Comparison of ENCODE assay signal across 1 cellular context in the genomic region with DNA sequence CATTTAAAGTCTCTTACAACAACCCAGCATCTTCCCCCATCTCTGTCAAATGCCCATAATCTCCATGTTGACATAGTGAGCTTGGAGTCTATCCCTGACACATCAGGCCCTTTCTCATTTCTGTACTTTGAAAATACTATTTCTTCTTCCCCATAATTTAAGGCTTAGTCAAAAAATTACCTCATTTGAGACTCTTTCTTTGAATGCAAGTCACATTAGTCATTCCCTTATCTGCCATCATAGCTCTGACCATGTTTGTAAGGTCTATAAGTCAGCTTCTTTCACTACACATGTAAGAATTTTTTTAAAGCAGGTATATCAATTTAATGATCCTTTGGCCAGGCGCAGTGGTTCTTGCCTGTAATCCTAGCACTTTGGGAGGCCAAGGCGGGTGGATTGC.
TF ChIP-seq lines count a peak whose summit lies in the region.

No MANE protein-coding gene starts in this region.

TF ChIP-seq in IMR-90, 13 proteins besides CTCF, POLR2A, EP300 and RAD21:
- peak; percentile 34; the same call in 1 of the 2 replicates for TF ChIP-seq FOS (IDR thresholded peaks at IDR 0.05; ENCODE audit: low read depth, low read length)
- no peak for TF ChIP-seq SMC3 (IDR thresholded peaks at IDR 0.05; ENCODE audit: low read depth, low read length)
- TF ChIP-seq USF2 (IDR thresholded peaks at IDR 0.05; ENCODE audit: low read depth, low read length): no peak
